Comparison of ENCODE assay signal across 19 cellular contexts in genomic region chr14:82724296-82724695, GRCh38.
"Had no signal": no experiment of that assay in that cellular context is flagged by ENCODE, and none has a peak within 500 bp of the region (broad histone marks: within the 10 kb centered on the region; RNA-seq: fewer than 3 reads in every experiment).

No MANE protein-coding gene starts in this region.

- H3K4me3 Mint-ChIP-seq: activated CD4-positive, alpha-beta T cell treated with anti-CD3 and anti-CD28 coated beads, Interleukin-2, amount 10 ng/mL, durations not matched to agents 24 days and 14 days; activated CD8-positive, alpha-beta memory T cell treated with anti-CD3 and anti-CD28 coated beads, Interleukin-2, amount 10 ng/mL, durations not matched to agents 7 days and 5 days; activated CD8-positive, alpha-beta T cell treated with anti-CD3 and anti-CD28 coated beads for 36 hours; activated naive CD4-positive, alpha-beta T cell treated with anti-CD3 and anti-CD28 coated beads, Interleukin-2, amount 10 ng/mL, durations not matched to agents 7 days and 5 days; natural killer cell treated with Interleukin-12 subunit alpha and Interleukin-12 subunit beta and Interleukin-15 and Interleukin-18, amount 100 ng/mL, for 72 hours had no signal

- H3K4me1 Mint-ChIP-seq: activated CD4-positive, alpha-beta T cell treated with anti-CD3 and anti-CD28 coated beads, Interleukin-2, amount 10 ng/mL, durations not matched to agents 24 days and 14 days; activated CD8-positive, alpha-beta memory T cell treated with anti-CD3 and anti-CD28 coated beads, Interleukin-2, amount 10 ng/mL, durations not matched to agents 7 days and 5 days; activated naive CD4-positive, alpha-beta T cell treated with anti-CD3 and anti-CD28 coated beads, Interleukin-2, amount 10 ng/mL, durations not matched to agents 7 days and 5 days had no signal

- H3K36me3 ChIP-seq: gastrocnemius medialis, neutrophil, ovary, prostate gland, spleen, thyroid gland had no signal

- H3K9me3 ChIP-seq: gastrocnemius medialis, neutrophil, ovary, prostate gland, thyroid gland had no signal

- H3K4me3 ChIP-seq: gastrocnemius medialis, ovary, prostate gland, spleen, thyroid gland had no signal

- DNase-seq: activated CD4-positive, alpha-beta T cell treated with anti-CD3 and anti-CD28 coated beads, Interleukin-2, amount 10 ng/mL, durations not matched to agents 24 days and 14 days; activated CD8-positive, alpha-beta memory T cell treated with anti-CD3 and anti-CD28 coated beads, Interleukin-2, amount 10 ng/mL, durations not matched to agents 7 days and 5 days; activated CD8-positive, alpha-beta T cell treated with anti-CD3 and anti-CD28 coated beads for 36 hours; activated effector memory CD4-positive, alpha-beta T cell treated with anti-CD3 and anti-CD28 coated beads, Interleukin-2, amount 50 U/mL, for 16 hours; activated naive CD4-positive, alpha-beta T cell treated with anti-CD3 and anti-CD28 coated beads, Interleukin-2, amount 10 ng/mL, durations not matched to agents 7 days and 5 days; activated T-cell treated with anti-CD3 and anti-CD28 coated beads for 4 hours; erythroblast; gastrocnemius medialis; hypothalamus; left ventricle myocardium superior; ovary; spleen; stimulated activated CD4-positive, alpha-beta T cell treated with anti-CD3 and anti-CD28 coated beads, Interleukin-4, amount 100 ng/mL, for 1 hour; stimulated activated naive CD4-positive, alpha-beta T cell treated with Interleukin-2 at 50 U/mL for 16 hours; thyroid gland had no signal

- H3K27ac ChIP-seq: gastrocnemius medialis, neutrophil, ovary, prostate gland, spleen, thyroid gland, VCaP had no signal

- H3K4me1 ChIP-seq: gastrocnemius medialis, prostate gland, spleen had no signal

- H3K27me3 ChIP-seq: gastrocnemius medialis, neutrophil, ovary, spleen, thyroid gland had no signal

- H3K27ac Mint-ChIP-seq: activated CD4-positive, alpha-beta T cell treated with anti-CD3 and anti-CD28 coated beads, Interleukin-2, amount 10 ng/mL, durations not matched to agents 24 days and 14 days; activated CD8-positive, alpha-beta memory T cell treated with anti-CD3 and anti-CD28 coated beads, Interleukin-2, amount 10 ng/mL, durations not matched to agents 7 days and 5 days; activated CD8-positive, alpha-beta T cell treated with anti-CD3 and anti-CD28 coated beads for 36 hours; activated naive CD4-positive, alpha-beta T cell treated with anti-CD3 and anti-CD28 coated beads, Interleukin-2, amount 10 ng/mL, durations not matched to agents 7 days and 5 days; natural killer cell treated with Interleukin-12 subunit alpha and Interleukin-12 subunit beta and Interleukin-15 and Interleukin-18, amount 100 ng/mL, for 72 hours had no signal

- H3K27me3 Mint-ChIP-seq: activated CD4-positive, alpha-beta T cell treated with anti-CD3 and anti-CD28 coated beads, Interleukin-2, amount 10 ng/mL, durations not matched to agents 24 days and 14 days; activated CD8-positive, alpha-beta memory T cell treated with anti-CD3 and anti-CD28 coated beads, Interleukin-2, amount 10 ng/mL, durations not matched to agents 7 days and 5 days; activated CD8-positive, alpha-beta T cell treated with anti-CD3 and anti-CD28 coated beads for 36 hours; activated naive CD4-positive, alpha-beta T cell treated with anti-CD3 and anti-CD28 coated beads, Interleukin-2, amount 10 ng/mL, durations not matched to agents 7 days and 5 days; natural killer cell treated with Interleukin-12 subunit alpha and Interleukin-12 subunit beta and Interleukin-15 and Interleukin-18, amount 100 ng/mL, for 72 hours had no signal

- H3K36me3 Mint-ChIP-seq: activated CD8-positive, alpha-beta memory T cell treated with anti-CD3 and anti-CD28 coated beads, Interleukin-2, amount 10 ng/mL, durations not matched to agents 7 days and 5 days; activated naive CD4-positive, alpha-beta T cell treated with anti-CD3 and anti-CD28 coated beads, Interleukin-2, amount 10 ng/mL, durations not matched to agents 7 days and 5 days had no signal
